8 cellular contexts compared by ENCODE assay signal in the genomic region with DNA sequence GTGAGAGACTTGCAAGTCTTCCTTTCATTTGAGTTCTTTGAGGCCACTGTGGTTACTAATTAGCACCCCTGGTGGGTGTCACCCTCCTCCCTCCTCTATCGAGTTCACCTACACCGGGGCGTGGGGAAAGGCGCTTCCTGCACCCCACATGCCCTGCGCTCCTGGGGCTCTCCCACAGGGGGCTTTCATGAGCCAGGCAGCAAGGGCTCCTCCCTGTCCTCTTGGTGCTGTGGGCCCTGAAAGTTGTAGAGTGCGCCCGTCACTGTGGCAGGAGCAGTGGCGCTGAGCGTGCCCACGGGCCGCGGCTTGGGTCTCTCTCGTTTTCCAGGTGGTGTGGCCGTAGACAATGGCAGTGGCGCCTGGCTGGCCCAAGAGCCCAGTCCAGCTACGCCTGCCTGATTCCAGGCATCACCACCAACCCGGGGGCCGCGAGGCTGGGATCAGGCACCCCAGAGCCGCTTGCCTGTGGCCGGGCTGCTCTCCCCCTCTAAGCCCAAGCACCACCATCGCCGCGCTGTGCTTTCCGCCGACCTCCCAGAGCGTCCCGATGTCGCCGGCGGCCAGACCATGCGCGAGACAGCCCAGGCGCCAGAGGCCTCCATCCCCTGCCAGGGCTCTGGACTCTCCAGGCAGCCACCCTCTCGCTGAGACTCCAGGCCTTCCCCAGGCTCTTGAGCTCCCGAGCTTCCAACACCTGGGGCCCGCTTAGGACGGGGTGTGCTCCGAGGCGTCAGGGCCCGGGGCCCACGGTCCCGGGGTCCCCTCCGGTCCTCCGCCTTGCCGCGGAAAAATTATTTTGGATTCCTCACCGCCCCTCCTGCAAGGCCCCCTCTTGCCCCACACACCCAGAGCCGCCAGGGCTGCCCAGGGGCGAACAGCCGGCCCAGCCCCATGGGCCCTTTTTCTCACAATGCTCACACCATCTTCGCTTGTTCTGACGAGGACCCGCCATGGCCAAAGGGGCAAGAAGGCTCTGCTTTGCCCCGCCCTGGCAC. TPM values are rescaled to one million over a fixed set of nuclear protein-coding genes. Genes with fewer than 3 reads are reported as not detected.
DNase-seq lines count a peak whose midpoint lies in the region; ATAC-seq and TF ChIP-seq lines count a peak whose summit lies in the region.
"Not testable (repeated sequence)": the region's sequence is repeated elsewhere in the genome, so short reads cannot be mapped to it uniquely, and the experiment has no call there.

No MANE protein-coding gene starts in this region.

- not testable (repeated sequence) for H3K36me3 Mint-ChIP-seq in activated T-cell treated with anti-CD3 and anti-CD28 coated beads, Interleukin-2, amount 50 U/mL, for 4 hours (ENCODE audit: insufficient read depth)

- peak overlapping the region; percentile 35 for H3K4me2 ChIP-seq in OCI-LY3 (ENCODE audit: low read length)

- peak; percentile 31 for TF ChIP-seq CTCF in GM12864 (IDR thresholded peaks at IDR 0.05; ENCODE audit: low read depth, low read length, missing control alignments)
- not testable (repeated sequence) for TF ChIP-seq CTCF in OCI-LY3 (IDR thresholded peaks at IDR 0.05; ENCODE audit: low read depth, low read length); epithelial cell of esophagus (IDR thresholded peaks at IDR 0.05; ENCODE audit: insufficient read depth, low read depth, low read length, missing control alignments); mucosa of descending colon (IDR thresholded peaks at IDR 0.05)

- H4K20me1 ChIP-seq in OCI-LY3 (ENCODE audit: insufficient read depth, low read length), result not testable (repeated sequence)

- H3K27me3 Mint-ChIP-seq in activated T-cell treated with anti-CD3 and anti-CD28 coated beads, Interleukin-2, amount 50 U/mL, for 4 hours (ENCODE audit: low read depth); stimulated activated naive CD8-positive, alpha-beta T cell treated with anti-CD3 and anti-CD28 coated beads, Interleukin-15, amount 100 ng/mL, for 72 hours: not testable (repeated sequence)

- intact Hi-C loops in mucosa of descending colon (cut with DNase I, micrococcal nuclease), result not testable (repeated sequence)

- H3K4me1 ChIP-seq in OCI-LY3 (ENCODE audit: low read length); mucosa of descending colon (ENCODE audit: low read depth): not testable (repeated sequence)

- ATAC-seq in GM19467 (IDR thresholded peaks at IDR 0.05; ENCODE audit: unreplicated experiment), result peak; percentile 100
- ATAC-seq in HG03039 (IDR thresholded peaks at IDR 0.05; ENCODE audit: unreplicated experiment), result peak; percentile 100
- ATAC-seq in activated T-cell treated with anti-CD3 and anti-CD28 coated beads, Interleukin-2, amount 50 U/mL, for 4 hours, result peak; percentile 78 to 84
- peak; percentile 85 for ATAC-seq in mucosa of descending colon
- peak; percentile 99 for ATAC-seq in stimulated activated naive CD8-positive, alpha-beta T cell treated with anti-CD3 and anti-CD28 coated beads, Interleukin-15, amount 100 ng/mL, for 72 hours

- H3K9me3 Mint-ChIP-seq in activated T-cell treated with anti-CD3 and anti-CD28 coated beads, Interleukin-2, amount 50 U/mL, for 4 hours, result not testable (repeated sequence)
- peaks cover 7 to 27% of the 10 kb centered on the region in 2 donors for H3K9me3 Mint-ChIP-seq in stimulated activated naive CD8-positive, alpha-beta T cell treated with anti-CD3 and anti-CD28 coated beads, Interleukin-15, amount 100 ng/mL, for 72 hours

- H3K4me3 ChIP-seq in GM12864 (ENCODE audit: low read depth, low read length) (peak overlapping the region; percentile 45), OCI-LY3 (ENCODE audit: low read length) (peak overlapping the region; percentile 42), epithelial cell of esophagus (ENCODE audit: low read length) (peak overlapping the region; percentile 48)
- not testable (repeated sequence) for H3K4me3 ChIP-seq in mucosa of descending colon

- H3K27me3 ChIP-seq in OCI-LY3 (ENCODE audit: low read depth, low read length), result not testable (repeated sequence)

- not testable (repeated sequence) for H3K36me3 ChIP-seq in OCI-LY3 (replicated peaks; ENCODE audit: low read depth, low read length); mucosa of descending colon (ENCODE audit: low read depth)

- not testable (repeated sequence) for H2AFZ ChIP-seq in OCI-LY3 (ENCODE audit: low read depth, low read length)

- H3K9ac ChIP-seq in OCI-LY3 (ENCODE audit: low read length), result not testable (repeated sequence)

- not testable (repeated sequence) for H3K27ac ChIP-seq in OCI-LY3 (ENCODE audit: low read length)

- H3K79me2 ChIP-seq in OCI-LY3 (ENCODE audit: low read length), result not testable (repeated sequence)

- DNase-seq in GM12864 (ENCODE audit: low read depth), result peak; percentile 67
- peak; percentile 34 for DNase-seq in activated T-cell treated with anti-CD3 and anti-CD28 coated beads, Interleukin-2, amount 50 U/mL, for 4 hours
- peak; percentile 37 for DNase-seq in epithelial cell of esophagus (ENCODE audit: low read depth)
- DNase-seq in mucosa of descending colon, result peak; percentile 42 to 81 (median 59)
- peak; percentile 64 to 81 for DNase-seq in stimulated activated naive CD8-positive, alpha-beta T cell treated with anti-CD3 and anti-CD28 coated beads, Interleukin-15, amount 100 ng/mL, for 72 hours

- H3K9me3 ChIP-seq in OCI-LY3 (ENCODE audit: insufficient read depth, low read length), result not testable (repeated sequence)
- H3K9me3 ChIP-seq in mucosa of descending colon, result peaks cover 55% of the 10 kb centered on the region

- H3K4me3 Mint-ChIP-seq in activated T-cell treated with anti-CD3 and anti-CD28 coated beads, Interleukin-2, amount 50 U/mL, for 4 hours, result not testable (repeated sequence)
- peak overlapping the region; percentile 27 to 65 for H3K4me3 Mint-ChIP-seq in stimulated activated naive CD8-positive, alpha-beta T cell treated with anti-CD3 and anti-CD28 coated beads, Interleukin-15, amount 100 ng/mL, for 72 hours

- H3K27ac Mint-ChIP-seq in stimulated activated naive CD8-positive, alpha-beta T cell treated with anti-CD3 and anti-CD28 coated beads, Interleukin-15, amount 100 ng/mL, for 72 hours, result not testable (repeated sequence)

- H3K4me1 Mint-ChIP-seq in activated T-cell treated with anti-CD3 and anti-CD28 coated beads, Interleukin-2, amount 50 U/mL, for 4 hours (ENCODE audit: low read depth); stimulated activated naive CD8-positive, alpha-beta T cell treated with anti-CD3 and anti-CD28 coated beads, Interleukin-15, amount 100 ng/mL, for 72 hours: not testable (repeated sequence)

RNA-seq across cellular contexts. Expression of a gene that starts 46.0 kb away (rescaled TPM):
- total RNA-seq in activated T-cell treated with anti-CD3 and anti-CD28 coated beads, Interleukin-2, amount 50 U/mL, for 4 hours, result 10 to 100 TPM in 2 of 3 donors, 1 to 10 TPM in 1; 6.9 to 10.5 (median 10.2) TPM
- 10 to 100 TPM in 2 of 3 donors, 1 to 10 TPM in 1; 7.4 to 14.2 (median 10.8) TPM for total RNA-seq in mucosa of descending colon
